ENCODE assay signal across 8 cellular contexts in genomic region chr14:50860478-50861086, GRCh38. TPM values are rescaled to one million over a fixed set of nuclear protein-coding genes. Genes with fewer than 3 reads are reported as not detected.
DNase-seq lines count a peak whose midpoint lies in the region; ATAC-seq and TF ChIP-seq lines count a peak whose summit lies in the region.

No MANE protein-coding gene starts in this region.

- peak; percentile 75 for TF ChIP-seq CTCF in epithelial cell of esophagus (IDR thresholded peaks at IDR 0.05; ENCODE audit: insufficient read depth, low read depth, low read length, missing control alignments)

- DNase-seq in GDM1 (lab: John Stamatoyannopoulos, UW) (peak; percentile 76), HuH-7 (ENCODE audit: low spot score) (peak; percentile 50), NOMO-1 treated with dmso at 0.1 percent for 144 hours (lab: John Stamatoyannopoulos, UW; ENCODE audit: unreplicated experiment) (peak; percentile 12), epithelial cell of esophagus (ENCODE audit: low read depth) (peak; percentile 79), mucosa of gallbladder (ENCODE audit: low spot score) (peak; percentile 87)
- peak; percentile 95 for DNase-seq in activated CD8-positive, alpha-beta memory T cell treated with anti-CD3 and anti-CD28 coated beads, Interleukin-2, amount 50 U/mL, for 48 hours
- DNase-seq in stimulated activated CD8-positive, alpha-beta memory T cell treated with anti-CD3 and anti-CD28 coated beads, Interleukin-2, amount 100 ng/mL, for 48 hours (ENCODE audit: low read depth in 2 of 2): peak; percentile 78 to 85

- H3K4me3 ChIP-seq in epithelial cell of esophagus (ENCODE audit: low read length): peak overlapping the region; percentile 57

- ATAC-seq in GM19035 (IDR thresholded peaks at IDR 0.05; ENCODE audit: unreplicated experiment): no peak

RNA-seq across cellular contexts. Expression of gene ABHD12B, which starts 11.3 kb away (rescaled TPM):
- 1.0 TPM for total RNA-seq in mucosa of gallbladder

RNA-seq across cellular contexts. Expression of gene NIN, which starts 29.6 kb away (rescaled TPM):
- total RNA-seq in mucosa of gallbladder: 28.3 TPM

Comparison
In these comparisons a context has a peak if more than half of its experiments do, and no peak if none do; other contexts are left out.
1. DNase-seq: peak in every context shown above with its lines; median percentile 95 in activated CD8-positive, alpha-beta memory T cell treated with anti-CD3 and anti-CD28 coated beads, Interleukin-2, amount 50 U/mL, for 48 hours; 87 in mucosa of gallbladder; 82 in stimulated activated CD8-positive, alpha-beta memory T cell treated with anti-CD3 and anti-CD28 coated beads, Interleukin-2, amount 100 ng/mL, for 48 hours; 79 in epithelial cell of esophagus; 76 in GDM1; 50 in HuH-7; 12 in NOMO-1 treated with dmso at 0.1 percent for 144 hours.